20 cellular contexts compared by ENCODE assay signal in the genomic region with DNA sequence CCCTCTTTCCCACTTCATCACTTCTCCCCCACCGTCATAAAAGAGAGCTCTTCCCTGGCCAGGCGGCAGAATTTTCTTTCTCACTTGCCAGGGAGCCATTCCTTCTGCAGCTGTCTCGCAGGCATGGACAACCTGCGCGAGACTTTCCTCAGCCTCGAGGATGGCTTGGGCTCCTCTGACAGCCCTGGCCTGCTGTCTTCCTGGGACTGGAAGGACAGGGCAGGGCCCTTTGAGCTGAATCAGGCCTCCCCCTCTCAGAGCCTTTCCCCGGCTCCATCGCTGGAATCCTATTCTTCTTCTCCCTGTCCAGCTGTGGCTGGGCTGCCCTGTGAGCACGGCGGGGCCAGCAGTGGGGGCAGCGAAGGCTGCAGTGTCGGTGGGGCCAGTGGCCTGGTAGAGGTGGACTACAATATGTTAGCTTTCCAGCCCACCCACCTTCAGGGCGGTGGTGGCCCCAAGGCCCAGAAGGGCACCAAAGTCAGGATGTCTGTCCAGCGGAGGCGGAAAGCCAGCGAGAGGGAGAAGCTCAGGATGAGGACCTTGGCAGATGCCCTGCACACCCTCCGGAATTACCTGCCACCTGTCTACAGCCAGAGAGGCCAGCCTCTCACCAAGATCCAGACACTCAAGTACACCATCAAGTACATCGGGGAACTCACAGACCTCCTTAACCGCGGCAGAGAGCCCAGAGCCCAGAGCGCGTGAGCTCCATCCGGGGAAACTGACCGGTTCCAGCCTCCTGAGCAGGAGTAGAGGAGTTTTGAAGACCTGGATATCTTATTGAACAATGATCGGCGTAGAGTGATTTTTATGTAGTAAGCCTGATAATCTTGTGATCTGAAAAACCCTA. TPM values are rescaled to one million over a fixed set of nuclear protein-coding genes. Genes with fewer than 3 reads are reported as not detected.
DNase-seq lines count a peak whose midpoint lies in the region; ATAC-seq and TF ChIP-seq lines count a peak whose summit lies in the region.
"Had no signal": no experiment of that assay in that cellular context is flagged by ENCODE, and none has a peak within 500 bp of the region (broad histone marks: within the 10 kb centered on the region; RNA-seq: fewer than 3 reads in every experiment).

A gene with protein sequence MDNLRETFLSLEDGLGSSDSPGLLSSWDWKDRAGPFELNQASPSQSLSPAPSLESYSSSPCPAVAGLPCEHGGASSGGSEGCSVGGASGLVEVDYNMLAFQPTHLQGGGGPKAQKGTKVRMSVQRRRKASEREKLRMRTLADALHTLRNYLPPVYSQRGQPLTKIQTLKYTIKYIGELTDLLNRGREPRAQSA (plus strand): TSS at position 65 of the 850 bp plus-strand sequence. CDS start 59 bp downstream, at position 124.

- ATAC-seq in natural killer cell treated with Interleukin-12 subunit alpha and Interleukin-12 subunit beta and Interleukin-15 and Interleukin-18, amount 100 ng/mL, for 72 hours, result peak; percentile 31 to 37
- ATAC-seq in natural killer cell (no peak), GM21737 (IDR thresholded peaks at IDR 0.05; ENCODE audit: unreplicated experiment) (no peak), HG03457 (IDR thresholded peaks at IDR 0.05; ENCODE audit: unreplicated experiment) (no peak)
- ATAC-seq: gastroesophageal sphincter, Panc1 had no signal

- H3K9ac ChIP-seq in mammary epithelial cell (ENCODE audit: insufficient read depth, low read length), result peak within 1 kb of the TSS; percentile 74

- no peaks in the 10 kb centered on the region for H3K9me3 Mint-ChIP-seq in natural killer cell treated with Interleukin-12 subunit alpha and Interleukin-12 subunit beta and Interleukin-15 and Interleukin-18, amount 100 ng/mL, for 72 hours
- H3K9me3 Mint-ChIP-seq in natural killer cell (no peaks in the 10 kb centered on the region), nephron progenitor cell (no peaks in the 10 kb centered on the region)
- H3K9me3 Mint-ChIP-seq: activated CD4-positive, alpha-beta T cell treated with anti-CD3 and anti-CD28 coated beads, Interleukin-2, amount 10 ng/mL, durations not matched to agents 24 days and 14 days had no signal

- H3K36me3 Mint-ChIP-seq in natural killer cell treated with Interleukin-12 subunit alpha and Interleukin-12 subunit beta and Interleukin-15 and Interleukin-18, amount 100 ng/mL, for 72 hours, result no peaks in the 10 kb centered on the region
- no peaks in the 10 kb centered on the region for H3K36me3 Mint-ChIP-seq in natural killer cell
- no peaks in the 10 kb centered on the region for H3K36me3 Mint-ChIP-seq in nephron progenitor cell (ENCODE audit: low read depth)

- BruUV-seq in mammary epithelial cell (replicated peaks; lab: Mats Ljungman, UMichigan), result no TSS peak

- WGBS in mammary epithelial cell (ENCODE audit: low coverage, missing lambda C conversion rate), result 95% methylated on average over 23 of the region's 26 CpGs

- H2AFZ ChIP-seq in mammary epithelial cell (ENCODE audit: low read depth, low read length), result peak within 1 kb of the TSS; percentile 88

- no peaks in the 10 kb centered on the region for H3K9me3 ChIP-seq in mammary epithelial cell (replicated peaks; ENCODE audit: insufficient read depth, low read length)
- H3K9me3 ChIP-seq: ascending aorta, gastroesophageal sphincter, spleen, upper lobe of left lung had no signal

- no peaks in the 10 kb centered on the region for H4K20me1 ChIP-seq in mammary epithelial cell (ENCODE audit: insufficient read depth, low read length)

- no peak for DNase-seq in natural killer cell treated with Interleukin-12 subunit alpha and Interleukin-12 subunit beta and Interleukin-15 and Interleukin-18, amount 100 ng/mL, for 72 hours (ENCODE audit: low spot score)
- DNase-seq in natural killer cell, result no peak
- no peak for DNase-seq in mammary epithelial cell
- DNase-seq in nephron progenitor cell, result peak; percentile 27
- DNase-seq in stimulated activated CD4-positive, alpha-beta T cell treated with anti-CD3 and anti-CD28 coated beads, Interleukin-2, amount 100 ng/mL, for 24 hours, result no peak
- DNase-seq in NCI-H128 (lab: John Stamatoyannopoulos, UW; ENCODE audit: unreplicated experiment), result no peak
- DNase-seq: activated CD4-positive, alpha-beta T cell treated with anti-CD3 and anti-CD28 coated beads, Interleukin-2, amount 10 ng/mL, durations not matched to agents 24 days and 14 days; activated CD8-positive, alpha-beta memory T cell treated with anti-CD3 and anti-CD28 coated beads, Interleukin-2, amount 50 U/mL, for 48 hours; DND-41; NCI-H1092; NCI-H69; spleen had no signal

- H3K4me2 ChIP-seq in mammary epithelial cell (ENCODE audit: insufficient read depth, low read depth, low read length), result peak within 1 kb of the TSS; percentile 39

- H3K27ac Mint-ChIP-seq in natural killer cell treated with Interleukin-12 subunit alpha and Interleukin-12 subunit beta and Interleukin-15 and Interleukin-18, amount 100 ng/mL, for 72 hours, result no peak within 1 kb of the TSS
- H3K27ac Mint-ChIP-seq in natural killer cell (no peak within 1 kb of the TSS), nephron progenitor cell (peak within 1 kb of the TSS; percentile 99)
- H3K27ac Mint-ChIP-seq: activated CD4-positive, alpha-beta T cell treated with anti-CD3 and anti-CD28 coated beads, Interleukin-2, amount 10 ng/mL, durations not matched to agents 24 days and 14 days had no signal

- no peaks in the 10 kb centered on the region for H3K4me1 Mint-ChIP-seq in natural killer cell treated with Interleukin-12 subunit alpha and Interleukin-12 subunit beta and Interleukin-15 and Interleukin-18, amount 100 ng/mL, for 72 hours (ENCODE audit: low read depth in 2 of 2)
- H3K4me1 Mint-ChIP-seq in natural killer cell, result no peaks in the 10 kb centered on the region
- peaks cover 97% of the 10 kb centered on the region for H3K4me1 Mint-ChIP-seq in nephron progenitor cell

- H3K27me3 Mint-ChIP-seq in natural killer cell treated with Interleukin-12 subunit alpha and Interleukin-12 subunit beta and Interleukin-15 and Interleukin-18, amount 100 ng/mL, for 72 hours, result peaks cover 20 to 25% of the 10 kb centered on the region in 2 donors
- peaks cover 9 to 29% of the 10 kb centered on the region in 2 donors for H3K27me3 Mint-ChIP-seq in natural killer cell (ENCODE audit: low read depth in 2 of 2)
- peaks cover 3% of the 10 kb centered on the region for H3K27me3 Mint-ChIP-seq in nephron progenitor cell (ENCODE audit: low read depth, poor library complexity)

- H3K4me3 ChIP-seq in mammary epithelial cell (replicated peaks in 1 of 3; ENCODE audit: insufficient read depth in 1 of 3, low read depth in 2 of 3, low read length in 3 of 3), result no peak within 1 kb of the TSS
- H3K4me3 ChIP-seq: ascending aorta, gastroesophageal sphincter, spleen, upper lobe of left lung had no signal

- no peak within 1 kb of the TSS for H3K4me3 Mint-ChIP-seq in natural killer cell treated with Interleukin-12 subunit alpha and Interleukin-12 subunit beta and Interleukin-15 and Interleukin-18, amount 100 ng/mL, for 72 hours
- H3K4me3 Mint-ChIP-seq in natural killer cell (no peak within 1 kb of the TSS), nephron progenitor cell (peak within 1 kb of the TSS; percentile 81)
- H3K4me3 Mint-ChIP-seq: activated CD4-positive, alpha-beta T cell treated with anti-CD3 and anti-CD28 coated beads, Interleukin-2, amount 10 ng/mL, durations not matched to agents 24 days and 14 days had no signal

- in situ Hi-C loops in mammary epithelial cell (cut with MboI; ENCODE audit: low sequenced_read_pairs in 2 of 2), result no loop called here

- H3K27ac ChIP-seq in mammary epithelial cell (ENCODE audit: insufficient read depth, low read depth, low read length), result peak within 1 kb of the TSS; percentile 97
- H3K27ac ChIP-seq: ascending aorta, gastroesophageal sphincter, spleen, upper lobe of left lung had no signal

- TF ChIP-seq CTCF in natural killer cell (IDR thresholded peaks at IDR 0.05) (no peak), mammary epithelial cell (conservative IDR thresholded peaks at IDR 0.05 in 1 of 2, IDR thresholded peaks at IDR 0.05 in 1 of 2; ENCODE audit: extremely low read depth in 1 of 2, insufficient read depth in 1 of 2, low read depth in 1 of 2, low read length in 2 of 2) (no peak), nephron progenitor cell (IDR thresholded peaks at IDR 0.05) (no peak)

- H3K36me3 ChIP-seq in mammary epithelial cell (ENCODE audit: insufficient read depth, low read length), result no peaks in the 10 kb centered on the region
- H3K36me3 ChIP-seq: ascending aorta, gastroesophageal sphincter, spleen, upper lobe of left lung had no signal

- intact Hi-C loops in natural killer cell (cut with micrococcal nuclease) (no loop called here), mammary epithelial cell (cut with micrococcal nuclease) (no loop called here)

- CTCF ChIA-PET in mammary epithelial cell (lab: Charles Lee; ENCODE audit: low non-redundant PET), result no interaction called here

- peaks cover 44% of the 10 kb centered on the region for H3K4me1 ChIP-seq in mammary epithelial cell (ENCODE audit: insufficient read depth, low read length)
- H3K4me1 ChIP-seq: gastroesophageal sphincter had no signal

- H3K27me3 ChIP-seq in mammary epithelial cell (ENCODE audit: insufficient read depth, low read length), result no peaks in the 10 kb centered on the region
- H3K27me3 ChIP-seq: ascending aorta, gastroesophageal sphincter, spleen, upper lobe of left lung had no signal

- dilution Hi-C loops in mammary epithelial cell (cut with HindIII; ENCODE audit: low sequenced_read_pairs), result no loop called here

- H3K79me2 ChIP-seq in mammary epithelial cell (ENCODE audit: insufficient read depth, low read length), result no peaks in the 10 kb centered on the region

RNA-seq across cellular contexts. Expression of the gene that starts here (rescaled TPM):
- total RNA-seq in natural killer cell treated with Interleukin-12 subunit alpha and Interleukin-12 subunit beta and Interleukin-15 and Interleukin-18, amount 100 ng/mL, for 72 hours, result not detected
- total RNA-seq in natural killer cell (not detected), mammary epithelial cell (not detected)
- not detected for polyA plus RNA-seq in mammary epithelial cell
- not detected for polyA minus RNA-seq in mammary epithelial cell
- total RNA-seq: A673; activated CD4-positive, alpha-beta T cell treated with anti-CD3 and anti-CD28 coated beads, Interleukin-2, amount 10 ng/mL, durations not matched to agents 24 days and 14 days; ascending aorta; gastroesophageal sphincter; posterior vena cava; spleen; upper lobe of left lung had no signal
- polyA plus RNA-seq: spleen had no signal

Comparison
In these comparisons a context has a peak if more than half of its experiments do, and no peak if none do; other contexts are left out.
1. Peak in ATAC-seq in natural killer cell treated with Interleukin-12 subunit alpha and Interleukin-12 subunit beta and Interleukin-15 and Interleukin-18, amount 100 ng/mL, for 72 hours; RNA of the gene not detected or under 1 TPM.